In genomic region chr1:209029737-209030136, GRCh38 we compare ENCODE assay signal across 13 cellular contexts.
A peak's percentile ranks its signal among the peaks of the same experiment; 100 is the strongest.
DNase-seq lines count a peak whose midpoint lies in the region; TF ChIP-seq lines count a peak whose summit lies in the region.
"Had no signal": no experiment of that assay in that cellular context is flagged by ENCODE, and none has a peak within 500 bp of the region (broad histone marks: within the 10 kb centered on the region; RNA-seq: fewer than 3 reads in every experiment).

No MANE protein-coding gene starts in this region.

- H3K36me3 ChIP-seq in breast epithelium: no peaks in the 10 kb centered on the region

- no TSS peak for BruUV-seq in MCF 10A (replicated peaks; lab: Mats Ljungman, UMichigan)

- H3K36me3 Mint-ChIP-seq in MCF 10A (ENCODE audit: insufficient read depth, unreplicated experiment): no peaks in the 10 kb centered on the region
- no peaks in the 10 kb centered on the region for H3K36me3 Mint-ChIP-seq in activated T-cell treated with anti-CD3 and anti-CD28 coated beads, Interleukin-2, amount 50 U/mL, for 24 hours (ENCODE audit: low read depth)

- DNase-seq in MCF 10A (ENCODE audit: unreplicated experiment) (peak; percentile 43), breast epithelium (ENCODE audit: low spot score in 2 of 2) (no peak), OCI-M1 (lab: John Stamatoyannopoulos, UW) (peak; percentile 22), foreskin fibroblast (peak in 1 of 2 donors; percentile 35), NCI-H2171 treated with DMSO at 0.1 percent for 48 hours (lab: John Stamatoyannopoulos, UW) (no peak), mesenteric fat pad (ENCODE audit: low spot score) (no peak)
- no peak for DNase-seq in activated T-cell treated with anti-CD3 and anti-CD28 coated beads, Interleukin-2, amount 50 U/mL, for 24 hours
- no peak for DNase-seq in activated CD8-positive, alpha-beta memory T cell treated with anti-CD3 and anti-CD28 coated beads, Interleukin-2, amount 50 U/mL, for 48 hours
- DNase-seq: activated CD8-positive, alpha-beta T cell treated with anti-CD3 and anti-CD28 coated beads, Interleukin-2, amount 10 ng/mL, durations not matched to agents 7 days and 5 days; AML-193; H7; mesendoderm; NCI-H524 treated with DMSO at 0.1 percent for 48 hours had no signal

- POLR2A ChIA-PET in MCF 10A (lab: Yijun Ruan, JAX): interaction anchor here (0.6 kb wide), 1 partner anchor 10 kb away, joined by 4 read pairs; no protein-coding TSS in a partner anchor

- peaks cover 7% of the 10 kb centered on the region for H3K9me3 Mint-ChIP-seq in MCF 10A (ENCODE audit: unreplicated experiment)
- peaks cover 3% of the 10 kb centered on the region for H3K9me3 Mint-ChIP-seq in activated T-cell treated with anti-CD3 and anti-CD28 coated beads, Interleukin-2, amount 50 U/mL, for 24 hours

- CTCF ChIA-PET in MCF 10A (lab: Yijun Ruan, JAX): interaction anchor here (0.6 to 1.0 kb wide), 4 partner anchors 26 to 1530 kb away, joined by 3 to 5 read pairs (median 3); no protein-coding TSS in a partner anchor

- no peaks in the 10 kb centered on the region for H3K9me3 ChIP-seq in breast epithelium

- H3K27me3 Mint-ChIP-seq in MCF 10A (ENCODE audit: insufficient read depth, unreplicated experiment): no peaks in the 10 kb centered on the region
- H3K27me3 Mint-ChIP-seq in activated T-cell treated with anti-CD3 and anti-CD28 coated beads, Interleukin-2, amount 50 U/mL, for 24 hours: peaks cover 20% of the 10 kb centered on the region

- H3K4me3 Mint-ChIP-seq in MCF 10A (ENCODE audit: unreplicated experiment): no peak overlapping the region
- no peak overlapping the region for H3K4me3 Mint-ChIP-seq in activated T-cell treated with anti-CD3 and anti-CD28 coated beads, Interleukin-2, amount 50 U/mL, for 24 hours
- H3K4me3 Mint-ChIP-seq: activated CD8-positive, alpha-beta T cell treated with anti-CD3 and anti-CD28 coated beads, Interleukin-2, amount 10 ng/mL, durations not matched to agents 7 days and 5 days had no signal

- H3K27me3 ChIP-seq in breast epithelium: no peaks in the 10 kb centered on the region

- peaks cover 5% of the 10 kb centered on the region for H3K4me1 Mint-ChIP-seq in MCF 10A (ENCODE audit: insufficient read depth, unreplicated experiment)
- H3K4me1 Mint-ChIP-seq in activated T-cell treated with anti-CD3 and anti-CD28 coated beads, Interleukin-2, amount 50 U/mL, for 24 hours (ENCODE audit: low read depth): no peaks in the 10 kb centered on the region

- no peak overlapping the region for H3K27ac Mint-ChIP-seq in MCF 10A (ENCODE audit: low read depth, unreplicated experiment)
- H3K27ac Mint-ChIP-seq in activated T-cell treated with anti-CD3 and anti-CD28 coated beads, Interleukin-2, amount 50 U/mL, for 24 hours: no peak overlapping the region
- H3K27ac Mint-ChIP-seq: activated CD8-positive, alpha-beta T cell treated with anti-CD3 and anti-CD28 coated beads, Interleukin-2, amount 10 ng/mL, durations not matched to agents 7 days and 5 days had no signal

- no peak overlapping the region for H3K27ac ChIP-seq in breast epithelium

- TF ChIP-seq POLR2A in breast epithelium (IDR thresholded peaks at IDR 0.05): no peak

- intact Hi-C loops in MCF 10A (cut with micrococcal nuclease) (loop anchor here (1.0 kb wide), 1 partner anchor 377 kb away; no protein-coding TSS in a partner anchor), breast epithelium (cut with DNase I; ENCODE audit: low total_unique reads) (no loop called here)

- H3K4me1 ChIP-seq in breast epithelium: no peaks in the 10 kb centered on the region

- H3K4me3 ChIP-seq in breast epithelium: no peak overlapping the region
- H3K4me3 ChIP-seq in foreskin fibroblast (ENCODE audit: low read depth in 1 of 2, low read length in 2 of 2): no peak overlapping the region

- TF ChIP-seq CTCF in MCF 10A (IDR thresholded peaks at IDR 0.05; ENCODE audit: unreplicated experiment) (no peak), breast epithelium (IDR thresholded peaks at IDR 0.05) (no peak), foreskin fibroblast (IDR thresholded peaks at IDR 0.05; ENCODE audit: low read depth, low read length) (peak; percentile 26)

Comparison
In these comparisons a context has a peak if more than half of its experiments do, and no peak if none do; other contexts are left out.
1. DNase-seq: peak in MCF 10A (single experiment) and OCI-M1 (single experiment); none in breast epithelium (0 of 2), activated T-cell treated with anti-CD3 and anti-CD28 coated beads, Interleukin-2, amount 50 U/mL, for 24 hours (single experiment), NCI-H2171 treated with DMSO at 0.1 percent for 48 hours (single experiment), activated CD8-positive, alpha-beta memory T cell treated with anti-CD3 and anti-CD28 coated beads, Interleukin-2, amount 50 U/mL, for 48 hours (single experiment) and mesenteric fat pad (single experiment).